ENCODE assay signal across 10 cellular contexts in the genomic region with DNA sequence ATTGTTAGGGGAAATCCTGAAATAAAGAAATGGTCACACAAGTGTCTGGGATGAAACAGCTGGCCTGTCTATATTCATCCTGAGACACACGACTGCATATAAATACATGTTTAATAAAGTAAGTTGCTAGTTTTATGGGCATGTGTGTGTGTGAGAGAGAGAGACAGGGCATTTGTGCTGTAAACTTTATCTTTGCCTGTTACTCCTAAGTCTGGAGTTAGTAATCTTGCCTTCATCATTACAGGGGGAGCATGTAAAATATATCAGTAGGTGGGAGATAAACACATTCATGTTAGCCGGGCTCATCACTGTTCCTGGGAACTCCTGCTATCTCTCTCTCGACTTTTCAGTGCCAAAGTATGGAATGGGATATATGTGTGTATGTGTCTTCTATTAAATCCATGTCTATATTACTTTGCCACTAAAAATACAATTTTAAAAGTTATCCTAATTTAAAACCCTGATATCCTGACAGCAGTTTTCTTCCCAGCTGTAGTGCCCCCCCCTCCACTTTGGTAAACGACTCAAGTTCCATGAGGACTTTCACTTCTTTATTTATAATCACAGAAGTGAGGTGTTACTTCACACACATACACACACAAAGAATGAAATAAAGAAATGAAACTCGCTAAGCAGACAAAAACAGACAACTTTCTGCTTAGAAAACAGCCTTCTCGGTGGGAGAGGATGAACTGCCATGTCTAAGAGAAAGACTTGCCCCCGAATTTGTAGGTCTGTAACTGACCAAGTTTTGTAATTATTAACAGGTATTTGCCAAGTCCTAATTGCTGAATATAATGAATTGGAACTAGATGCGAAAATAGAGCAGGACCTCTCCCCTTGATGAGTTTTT. TPM values are rescaled to one million over a fixed set of nuclear protein-coding genes. Genes with fewer than 3 reads are reported as not detected.
DNase-seq lines count a peak whose midpoint lies in the region; ATAC-seq, FAIRE-seq and TF ChIP-seq lines count a peak whose summit lies in the region.
"Had no signal": no experiment of that assay in that cellular context is flagged by ENCODE, and none has a peak within 500 bp of the region (broad histone marks: within the 10 kb centered on the region; RNA-seq: fewer than 3 reads in every experiment).

No MANE protein-coding gene starts in this region.

- H3K36me3 Mint-ChIP-seq in activated naive CD4-positive, alpha-beta T cell treated with anti-CD3 and anti-CD28 coated beads, Interleukin-2, amount 10 ng/mL, durations not matched to agents 7 days and 5 days, result peaks cover 2% of the 10 kb centered on the region
- H3K36me3 Mint-ChIP-seq in activated CD8-positive, alpha-beta memory T cell treated with anti-CD3 and anti-CD28 coated beads, Interleukin-2, amount 10 ng/mL, durations not matched to agents 7 days and 5 days, result peaks cover 9% of the 10 kb centered on the region

- H3K27ac ChIP-seq in right cardiac atrium (ENCODE audit: low read length) (peak overlapping the region; percentile 100), tibial artery (peak overlapping the region; percentile 97 to 99)

- no peak overlapping the region for H3K27ac Mint-ChIP-seq in activated naive CD4-positive, alpha-beta T cell treated with anti-CD3 and anti-CD28 coated beads, Interleukin-2, amount 10 ng/mL, durations not matched to agents 7 days and 5 days
- H3K27ac Mint-ChIP-seq in activated CD8-positive, alpha-beta memory T cell treated with anti-CD3 and anti-CD28 coated beads, Interleukin-2, amount 10 ng/mL, durations not matched to agents 7 days and 5 days, result no peak overlapping the region
- H3K27ac Mint-ChIP-seq: IgD-negative memory B cell had no signal

- 7% methylated on average over 8 of the region's 8 CpGs for WGBS in right cardiac atrium

- H3K4me1 Mint-ChIP-seq in activated naive CD4-positive, alpha-beta T cell treated with anti-CD3 and anti-CD28 coated beads, Interleukin-2, amount 10 ng/mL, durations not matched to agents 7 days and 5 days, result peaks cover 30% of the 10 kb centered on the region
- peaks cover 33% of the 10 kb centered on the region for H3K4me1 Mint-ChIP-seq in activated CD8-positive, alpha-beta memory T cell treated with anti-CD3 and anti-CD28 coated beads, Interleukin-2, amount 10 ng/mL, durations not matched to agents 7 days and 5 days

- no peaks in the 10 kb centered on the region for H3K36me3 ChIP-seq in tibial artery

- H3K27me3 ChIP-seq in right cardiac atrium (ENCODE audit: control insufficient read depth, insufficient read depth) (no peaks in the 10 kb centered on the region), tibial artery (no peaks in the 10 kb centered on the region)

- ATAC-seq in GM21737 (IDR thresholded peaks at IDR 0.05; ENCODE audit: unreplicated experiment), result peak; percentile 41
- ATAC-seq in right cardiac atrium, result no peak
- ATAC-seq in activated CD8-positive, alpha-beta memory T cell treated with anti-CD3 and anti-CD28 coated beads, Interleukin-2, amount 10 ng/mL, durations not matched to agents 7 days and 5 days, result no peak

- H3K9me3 ChIP-seq in right cardiac atrium (ENCODE audit: control insufficient read depth, low read length), result no peaks in the 10 kb centered on the region
- no peaks in the 10 kb centered on the region for H3K9me3 ChIP-seq in tibial artery

- H3K4me1 ChIP-seq in right cardiac atrium (ENCODE audit: control insufficient read depth, insufficient read depth, low read length) (no peaks in the 10 kb centered on the region), tibial artery (peaks cover 0 to 31% (median 5%) of the 10 kb centered on the region in 4 donors)

- peak; percentile 89 for DNase-seq in NOMO-1 treated with DMSO at 0.1 percent for 48 hours (lab: John Stamatoyannopoulos, UW; ENCODE audit: unreplicated experiment)
- no peak for DNase-seq in right cardiac atrium
- DNase-seq in tibial artery, result no peak
- no peak for DNase-seq in activated naive CD4-positive, alpha-beta T cell treated with anti-CD3 and anti-CD28 coated beads, Interleukin-2, amount 10 ng/mL, durations not matched to agents 7 days and 5 days
- no peak for DNase-seq in RCC 7860 (ENCODE audit: low spot score)
- no peak for DNase-seq in activated CD8-positive, alpha-beta memory T cell treated with anti-CD3 and anti-CD28 coated beads, Interleukin-2, amount 10 ng/mL, durations not matched to agents 7 days and 5 days

- CTCF ChIA-PET in activated naive CD4-positive, alpha-beta T cell treated with anti-CD3 and anti-CD28 coated beads, Interleukin-2, amount 10 ng/mL, durations not matched to agents 7 days and 5 days (lab: Charles Lee), result interaction anchor here (0.8 kb wide), 1 partner anchor 11 kb away, joined by 3 read pairs; no protein-coding TSS in a partner anchor
- CTCF ChIA-PET in activated CD8-positive, alpha-beta memory T cell treated with anti-CD3 and anti-CD28 coated beads, Interleukin-2, amount 10 ng/mL, durations not matched to agents 7 days and 5 days (lab: Charles Lee), result interaction anchor here (0.6 to 1.7 kb wide), 8 partner anchors 8 to 277 kb away, joined by 3 to 7 read pairs (median 4); no protein-coding TSS in a partner anchor

- no peak for FAIRE-seq in RCC 7860 (lab: Jason Lieb, UNC)
- FAIRE-seq: keratinocyte had no signal

- H3K4me3 ChIP-seq in GM08714 (ENCODE audit: low read length) (peak overlapping the region; percentile 85), right cardiac atrium (ENCODE audit: low read length) (peak overlapping the region; percentile 98), tibial artery (peak overlapping the region; percentile 71 to 73)

- TF ChIP-seq CTCF in tibial artery (IDR thresholded peaks at IDR 0.05), result no peak

- H3K27me3 Mint-ChIP-seq in activated naive CD4-positive, alpha-beta T cell treated with anti-CD3 and anti-CD28 coated beads, Interleukin-2, amount 10 ng/mL, durations not matched to agents 7 days and 5 days, result peaks cover 45% of the 10 kb centered on the region
- peaks cover 35% of the 10 kb centered on the region for H3K27me3 Mint-ChIP-seq in activated CD8-positive, alpha-beta memory T cell treated with anti-CD3 and anti-CD28 coated beads, Interleukin-2, amount 10 ng/mL, durations not matched to agents 7 days and 5 days

- H3K9me3 Mint-ChIP-seq in activated naive CD4-positive, alpha-beta T cell treated with anti-CD3 and anti-CD28 coated beads, Interleukin-2, amount 10 ng/mL, durations not matched to agents 7 days and 5 days, result no peaks in the 10 kb centered on the region
- H3K9me3 Mint-ChIP-seq in activated CD8-positive, alpha-beta memory T cell treated with anti-CD3 and anti-CD28 coated beads, Interleukin-2, amount 10 ng/mL, durations not matched to agents 7 days and 5 days (ENCODE audit: low read depth), result no peaks in the 10 kb centered on the region

- intact Hi-C loops in right cardiac atrium (cut with DNase I), result loop anchor here (5.0 to 10.0 kb wide), 8 partner anchors 54 to 1233 kb away; a partner anchor contains a TSS
- intact Hi-C loops in tibial artery (cut with DNase I; ENCODE audit: low total_unique reads), result loop anchor here (5.0 kb wide), 2 partner anchors 72 to 187 kb away; a partner anchor contains a TSS

- H3K4me3 Mint-ChIP-seq in activated naive CD4-positive, alpha-beta T cell treated with anti-CD3 and anti-CD28 coated beads, Interleukin-2, amount 10 ng/mL, durations not matched to agents 7 days and 5 days, result no peak overlapping the region
- no peak overlapping the region for H3K4me3 Mint-ChIP-seq in activated CD8-positive, alpha-beta memory T cell treated with anti-CD3 and anti-CD28 coated beads, Interleukin-2, amount 10 ng/mL, durations not matched to agents 7 days and 5 days
- H3K4me3 Mint-ChIP-seq: IgD-negative memory B cell had no signal

RNA-seq across cellular contexts. Expression of gene ZEB2, which starts 0.9 kb away (rescaled TPM):
- total RNA-seq in right cardiac atrium, result 100 to 1,000 TPM; 132 to 147 (median 141) TPM
- 40.2 TPM for polyA plus RNA-seq in right cardiac atrium
- total RNA-seq in activated CD8-positive, alpha-beta memory T cell treated with anti-CD3 and anti-CD28 coated beads, Interleukin-2, amount 10 ng/mL, durations not matched to agents 7 days and 5 days, result 10 to 100 TPM; 40.4 to 40.9 TPM
